12 cellular contexts compared by ENCODE assay signal in the genomic region with DNA sequence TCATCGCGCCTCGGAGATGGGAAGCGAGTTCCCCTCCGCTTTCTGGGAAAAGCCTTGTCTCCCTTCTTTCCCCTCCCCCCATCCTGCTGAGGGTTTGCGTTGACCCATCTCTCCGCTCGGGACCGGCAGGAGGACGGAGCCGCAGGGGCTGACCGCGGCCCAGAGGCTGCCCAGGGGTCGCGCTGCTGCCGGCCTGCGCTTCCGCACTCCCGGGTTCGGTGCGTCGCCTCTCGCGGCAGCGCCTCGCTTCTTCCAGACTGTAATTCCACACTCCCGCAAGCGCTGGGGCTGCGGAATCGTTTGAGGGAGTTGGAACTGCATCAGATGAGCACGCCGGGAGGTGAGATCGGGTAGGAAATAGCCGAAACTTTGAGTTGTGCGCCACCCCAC.
A peak's percentile ranks its signal among the peaks of the same experiment; 100 is the strongest.
DNase-seq lines count a peak whose midpoint lies in the region; ATAC-seq and TF ChIP-seq lines count a peak whose summit lies in the region.
"Had no signal": no experiment of that assay in that cellular context is flagged by ENCODE, and none has a peak within 500 bp of the region (broad histone marks: within the 10 kb centered on the region; RNA-seq: fewer than 3 reads in every experiment).

No MANE protein-coding gene starts in this region.

- POLR2A ChIA-PET in activated naive CD8-positive, alpha-beta T cell treated with anti-CD3 and anti-CD28 coated beads, Interleukin-2, amount 10 ng/mL, durations not matched to agents 7 days and 5 days (lab: Charles Lee), result interaction anchor here (1.1 to 1.3 kb wide), 2 partner anchors 79 to 87 kb away, joined by 3 to 4 read pairs; no protein-coding TSS in a partner anchor

- ATAC-seq in natural killer cell treated with Interleukin-12 subunit alpha and Interleukin-12 subunit beta and Interleukin-15 and Interleukin-18, amount 100 ng/mL, for 72 hours, result no peak
- ATAC-seq in natural killer cell (no peak), GM21390 (IDR thresholded peaks at IDR 0.05; ENCODE audit: unreplicated experiment) (no peak)
- no peak for ATAC-seq in activated naive CD8-positive, alpha-beta T cell treated with anti-CD3 and anti-CD28 coated beads, Interleukin-2, amount 10 ng/mL, durations not matched to agents 7 days and 5 days (ENCODE audit: low read depth)
- ATAC-seq: Panc1 had no signal

- no peaks in the 10 kb centered on the region for H3K36me3 Mint-ChIP-seq in natural killer cell treated with Interleukin-12 subunit alpha and Interleukin-12 subunit beta and Interleukin-15 and Interleukin-18, amount 100 ng/mL, for 72 hours
- H3K36me3 Mint-ChIP-seq in natural killer cell, result no peaks in the 10 kb centered on the region
- H3K36me3 Mint-ChIP-seq in activated naive CD8-positive, alpha-beta T cell treated with anti-CD3 and anti-CD28 coated beads, Interleukin-2, amount 10 ng/mL, durations not matched to agents 7 days and 5 days, result no peaks in the 10 kb centered on the region

- WGBS in mesodermal cell (ENCODE audit: insufficient coverage in 2 of 2), 2 experiments, result 0% methylated on average over 6 of the region's 35 CpGs; no CpG with 5 or more reads in 1 of the 2 experiments

- peak overlapping the region; percentile 29 for H3K4me3 ChIP-seq in mesodermal cell (ENCODE audit: extremely low read depth, insufficient read depth, low read length, poor library complexity, severe bottlenecking)

- H3K27ac Mint-ChIP-seq in natural killer cell treated with Interleukin-12 subunit alpha and Interleukin-12 subunit beta and Interleukin-15 and Interleukin-18, amount 100 ng/mL, for 72 hours, result no peak overlapping the region
- no peak overlapping the region for H3K27ac Mint-ChIP-seq in natural killer cell
- H3K27ac Mint-ChIP-seq in activated naive CD8-positive, alpha-beta T cell treated with anti-CD3 and anti-CD28 coated beads, Interleukin-2, amount 10 ng/mL, durations not matched to agents 7 days and 5 days, result peak overlapping the region; percentile 30

- no peaks in the 10 kb centered on the region for H3K36me3 ChIP-seq in mesodermal cell (ENCODE audit: control insufficient read depth, insufficient read depth, low read length)

- no peak for DNase-seq in natural killer cell treated with Interleukin-12 subunit alpha and Interleukin-12 subunit beta and Interleukin-15 and Interleukin-18, amount 100 ng/mL, for 72 hours (ENCODE audit: low spot score)
- DNase-seq in natural killer cell (no peak), GM19240 (ENCODE audit: insufficient read length, low spot score) (no peak), iPS-NIHi11 (ENCODE audit: low spot score) (no peak), AML-193 (lab: John Stamatoyannopoulos, UW) (no peak)
- DNase-seq in activated naive CD8-positive, alpha-beta T cell treated with anti-CD3 and anti-CD28 coated beads, Interleukin-2, amount 10 ng/mL, durations not matched to agents 7 days and 5 days, result peak; percentile 33
- DNase-seq: Caco-2, midbrain, NCI-H1105 had no signal

- peaks cover 8 to 19% of the 10 kb centered on the region in 2 donors for H3K4me1 Mint-ChIP-seq in natural killer cell treated with Interleukin-12 subunit alpha and Interleukin-12 subunit beta and Interleukin-15 and Interleukin-18, amount 100 ng/mL, for 72 hours (ENCODE audit: low read depth in 2 of 2)
- peaks cover 0 to 25% of the 10 kb centered on the region in 2 donors for H3K4me1 Mint-ChIP-seq in natural killer cell
- H3K4me1 Mint-ChIP-seq in activated naive CD8-positive, alpha-beta T cell treated with anti-CD3 and anti-CD28 coated beads, Interleukin-2, amount 10 ng/mL, durations not matched to agents 7 days and 5 days, result peaks cover 26% of the 10 kb centered on the region

- peaks cover 19 to 33% of the 10 kb centered on the region in 2 donors for H3K27me3 Mint-ChIP-seq in natural killer cell treated with Interleukin-12 subunit alpha and Interleukin-12 subunit beta and Interleukin-15 and Interleukin-18, amount 100 ng/mL, for 72 hours
- H3K27me3 Mint-ChIP-seq in natural killer cell (ENCODE audit: low read depth in 2 of 2), result peaks cover 31 to 46% of the 10 kb centered on the region in 2 donors
- peaks cover 36% of the 10 kb centered on the region for H3K27me3 Mint-ChIP-seq in activated naive CD8-positive, alpha-beta T cell treated with anti-CD3 and anti-CD28 coated beads, Interleukin-2, amount 10 ng/mL, durations not matched to agents 7 days and 5 days

- peaks cover 31% of the 10 kb centered on the region for H3K4me1 ChIP-seq in mesodermal cell (ENCODE audit: control insufficient read depth, insufficient read depth, low read length, poor library complexity, severe bottlenecking)

- intact Hi-C loops in natural killer cell (cut with micrococcal nuclease), result loop anchor here (5.0 kb wide), 1 partner anchor 88 kb away; a partner anchor contains a TSS

- no peaks in the 10 kb centered on the region for H3K9me3 ChIP-seq in mesodermal cell (ENCODE audit: control insufficient read depth, low read length)
- H3K9me3 ChIP-seq: Caco-2 had no signal

- H3K9me3 Mint-ChIP-seq in natural killer cell treated with Interleukin-12 subunit alpha and Interleukin-12 subunit beta and Interleukin-15 and Interleukin-18, amount 100 ng/mL, for 72 hours, result no peaks in the 10 kb centered on the region
- no peaks in the 10 kb centered on the region for H3K9me3 Mint-ChIP-seq in natural killer cell
- H3K9me3 Mint-ChIP-seq in activated naive CD8-positive, alpha-beta T cell treated with anti-CD3 and anti-CD28 coated beads, Interleukin-2, amount 10 ng/mL, durations not matched to agents 7 days and 5 days, result no peaks in the 10 kb centered on the region

- peak overlapping the region; percentile 10 for H3K27ac ChIP-seq in mesodermal cell (ENCODE audit: low read depth, low read length, severe bottlenecking)

- no peak for TF ChIP-seq CTCF in natural killer cell (IDR thresholded peaks at IDR 0.05)

- H3K4me3 Mint-ChIP-seq in natural killer cell treated with Interleukin-12 subunit alpha and Interleukin-12 subunit beta and Interleukin-15 and Interleukin-18, amount 100 ng/mL, for 72 hours, result peak overlapping the region; percentile 42
- H3K4me3 Mint-ChIP-seq in natural killer cell, result no peak overlapping the region
- peak overlapping the region; percentile 40 for H3K4me3 Mint-ChIP-seq in activated naive CD8-positive, alpha-beta T cell treated with anti-CD3 and anti-CD28 coated beads, Interleukin-2, amount 10 ng/mL, durations not matched to agents 7 days and 5 days
